Comparison of ENCODE assay signal across 1 cellular context in the genomic region with DNA sequence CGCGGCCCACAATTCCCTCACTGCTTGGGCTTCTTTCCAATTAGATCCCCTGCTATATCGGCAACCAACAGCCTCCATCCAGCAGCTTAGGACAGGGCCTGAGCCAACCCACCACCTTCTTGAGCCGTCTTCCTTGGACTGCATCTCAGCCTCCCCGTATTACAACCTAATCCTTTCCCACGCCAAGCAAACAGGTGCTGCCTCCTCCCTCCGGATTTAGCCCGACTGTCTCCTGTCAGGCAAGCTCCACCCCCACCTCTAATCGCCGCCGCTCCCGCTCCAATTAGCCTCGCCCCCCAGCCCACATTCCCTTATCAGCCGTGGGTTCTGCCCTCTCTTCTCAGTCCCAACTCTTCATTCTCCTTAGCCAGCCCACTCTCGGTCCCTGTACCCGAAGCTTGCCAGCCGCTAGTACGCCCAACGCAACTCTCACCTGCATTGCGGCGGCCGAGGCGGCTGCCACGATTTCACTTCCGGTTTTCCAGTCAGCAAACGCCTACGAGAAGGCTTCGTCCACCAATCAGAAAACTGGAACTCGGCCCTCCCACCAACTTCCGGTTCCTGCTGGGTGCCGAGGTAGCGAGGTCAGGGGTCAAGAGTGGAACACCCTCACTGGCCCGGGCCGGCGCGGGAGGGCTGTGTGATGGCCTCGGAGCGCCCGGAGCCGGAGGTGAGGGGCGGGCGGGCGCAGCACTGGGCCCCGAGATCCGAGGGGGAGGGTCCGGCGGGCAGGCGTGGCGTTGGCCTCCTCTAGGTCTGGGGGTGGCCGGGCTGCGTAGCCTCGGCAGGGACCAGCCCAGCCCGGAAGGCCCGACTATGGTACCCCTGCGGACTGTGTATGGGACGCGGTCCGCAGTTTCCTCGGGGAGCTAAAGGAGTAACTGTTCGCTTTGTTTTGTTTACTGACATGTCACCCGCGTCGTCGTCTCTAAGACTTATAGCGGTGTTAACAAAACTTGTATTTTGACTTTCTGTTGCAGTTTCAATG.
TF ChIP-seq lines count a peak whose summit lies in the region.

A gene with protein sequence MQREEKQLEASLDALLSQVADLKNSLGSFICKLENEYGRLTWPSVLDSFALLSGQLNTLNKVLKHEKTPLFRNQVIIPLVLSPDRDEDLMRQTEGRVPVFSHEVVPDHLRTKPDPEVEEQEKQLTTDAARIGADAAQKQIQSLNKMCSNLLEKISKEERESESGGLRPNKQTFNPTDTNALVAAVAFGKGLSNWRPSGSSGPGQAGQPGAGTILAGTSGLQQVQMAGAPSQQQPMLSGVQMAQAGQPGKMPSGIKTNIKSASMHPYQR (minus strand): TSS at position 475 of the 988 bp plus-strand sequence. CDS start 36 bp downstream, at position 439.
A gene (plus strand): TSS at position 574 of the 988 bp plus-strand sequence. CDS start 70 bp downstream, at position 644.

TF ChIP-seq in H1, 55 proteins besides CTCF, POLR2A, EP300 and RAD21 (continues in another document):
- TF ChIP-seq, protein P1, sequence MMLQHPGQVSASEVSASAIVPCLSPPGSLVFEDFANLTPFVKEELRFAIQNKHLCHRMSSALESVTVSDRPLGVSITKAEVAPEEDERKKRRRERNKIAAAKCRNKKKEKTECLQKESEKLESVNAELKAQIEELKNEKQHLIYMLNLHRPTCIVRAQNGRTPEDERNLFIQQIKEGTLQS (IDR thresholded peaks at IDR 0.05; ENCODE audit: insufficient read depth, low read depth, low read length) = no peak
- TF ChIP-seq, protein P2, sequence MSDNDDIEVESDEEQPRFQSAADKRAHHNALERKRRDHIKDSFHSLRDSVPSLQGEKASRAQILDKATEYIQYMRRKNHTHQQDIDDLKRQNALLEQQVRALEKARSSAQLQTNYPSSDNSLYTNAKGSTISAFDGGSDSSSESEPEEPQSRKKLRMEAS (IDR thresholded peaks at IDR 0.05) = peak; percentile 41
- peak; percentile 64; the same call in 1 of the 2 replicates for TF ChIP-seq SP1 (IDR thresholded peaks at IDR 0.05; ENCODE audit: low read depth, low read length)
- no peak for TF ChIP-seq RNF2 (IDR thresholded peaks at IDR 0.05; ENCODE audit: borderline replicate concordance, low read depth, low read length, missing control alignments, poor library complexity, severe bottlenecking)
- no peak for TF ChIP-seq KDM1A (IDR thresholded peaks at IDR 0.05; ENCODE audit: borderline replicate concordance, low read length)
- no peak for TF ChIP-seq TEAD4 (IDR thresholded peaks at IDR 0.05; ENCODE audit: low read depth, low read length)
- peak; percentile 84 for TF ChIP-seq KDM4A (IDR thresholded peaks at IDR 0.05; ENCODE audit: low read depth, low read length, severe bottlenecking)
- no peak for TF ChIP-seq CBX8 (IDR thresholded peaks at IDR 0.05; ENCODE audit: borderline replicate concordance, low read depth, low read length)
- TF ChIP-seq HDAC6 (IDR thresholded peaks at IDR 0.05; ENCODE audit: low read depth, low read length) = no peak
- TF ChIP-seq SAP30 (IDR thresholded peaks at IDR 0.05; ENCODE audit: insufficient read depth, insufficient replicate concordance, low read length) = peak; percentile 98
- no peak for TF ChIP-seq HDAC2 (IDR thresholded peaks at IDR 0.05; ENCODE audit: borderline replicate concordance in 1 of 2, low read depth in 2 of 2, low read length in 2 of 2)
- TF ChIP-seq, protein P3, sequence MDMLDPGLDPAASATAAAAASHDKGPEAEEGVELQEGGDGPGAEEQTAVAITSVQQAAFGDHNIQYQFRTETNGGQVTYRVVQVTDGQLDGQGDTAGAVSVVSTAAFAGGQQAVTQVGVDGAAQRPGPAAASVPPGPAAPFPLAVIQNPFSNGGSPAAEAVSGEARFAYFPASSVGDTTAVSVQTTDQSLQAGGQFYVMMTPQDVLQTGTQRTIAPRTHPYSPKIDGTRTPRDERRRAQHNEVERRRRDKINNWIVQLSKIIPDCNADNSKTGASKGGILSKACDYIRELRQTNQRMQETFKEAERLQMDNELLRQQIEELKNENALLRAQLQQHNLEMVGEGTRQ (IDR thresholded peaks at IDR 0.05; ENCODE audit: low read length) = no peak
- no peak for TF ChIP-seq CBX5 (IDR thresholded peaks at IDR 0.05; ENCODE audit: low read depth, low read length)
- no peak for TF ChIP-seq POLR2AphosphoS5 (IDR thresholded peaks at IDR 0.05; ENCODE audit: low read depth, low read length)
- no peak for TF ChIP-seq YY1 (IDR thresholded peaks at IDR 0.05; ENCODE audit: low read depth, low read length)
- no peak for TF ChIP-seq BRCA1 (IDR thresholded peaks at IDR 0.05; ENCODE audit: low read depth, low read length)
- TF ChIP-seq BCL11A (IDR thresholded peaks at IDR 0.05; ENCODE audit: low read depth in 2 of 2, low read length in 2 of 2) = no peak
- no peak for TF ChIP-seq BACH1 (IDR thresholded peaks at IDR 0.05; ENCODE audit: low read length)
- TF ChIP-seq TCF12 (IDR thresholded peaks at IDR 0.05; ENCODE audit: low read depth, low read length) = no peak
- no peak; the same call in 1 of the 2 replicates for TF ChIP-seq TAF1 (IDR thresholded peaks at IDR 0.05; ENCODE audit: low read depth, low read length)
- TF ChIP-seq SIX5 (IDR thresholded peaks at IDR 0.05; ENCODE audit: low read depth, low read length) = no peak
- TF ChIP-seq RXRA (IDR thresholded peaks at IDR 0.05; ENCODE audit: insufficient read depth, low read depth, low read length) = no peak
- no peak for TF ChIP-seq ZNF274 (IDR thresholded peaks at IDR 0.05; ENCODE audit: borderline replicate concordance, extremely low read depth, low read length)
- peak; percentile 60; the same call in 1 of the 2 replicates for TF ChIP-seq SP2 (IDR thresholded peaks at IDR 0.05; ENCODE audit: low read length)
- TF ChIP-seq ASH2L (IDR thresholded peaks at IDR 0.05; ENCODE audit: low read length) = peak; percentile 91
- TF ChIP-seq SP4 (IDR thresholded peaks at IDR 0.05; ENCODE audit: low read length) = no peak
- peak; percentile 70 to 92; a peak in 3 of 4 replicates for TF ChIP-seq SIN3A (conservative IDR thresholded peaks at IDR 0.05 in 1 of 2, IDR thresholded peaks at IDR 0.05 in 1 of 2; ENCODE audit: low read depth in 1 of 2, low read length in 2 of 2)
- peak; percentile 97 for TF ChIP-seq GABPA (IDR thresholded peaks at IDR 0.05; ENCODE audit: borderline replicate concordance, insufficient read depth, low read length)
- TF ChIP-seq POU5F1 (IDR thresholded peaks at IDR 0.05; ENCODE audit: low read depth, low read length) = no peak
- TF ChIP-seq, protein P4, sequence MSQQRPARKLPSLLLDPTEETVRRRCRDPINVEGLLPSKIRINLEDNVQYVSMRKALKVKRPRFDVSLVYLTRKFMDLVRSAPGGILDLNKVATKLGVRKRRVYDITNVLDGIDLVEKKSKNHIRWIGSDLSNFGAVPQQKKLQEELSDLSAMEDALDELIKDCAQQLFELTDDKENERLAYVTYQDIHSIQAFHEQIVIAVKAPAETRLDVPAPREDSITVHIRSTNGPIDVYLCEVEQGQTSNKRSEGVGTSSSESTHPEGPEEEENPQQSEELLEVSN (IDR thresholded peaks at IDR 0.05) = no peak
- TF ChIP-seq CHD1 (IDR thresholded peaks at IDR 0.05; ENCODE audit: low read depth, low read length) = no peak; the same call in 1 of the 2 replicates
- no peak for TF ChIP-seq JUN (IDR thresholded peaks at IDR 0.05; ENCODE audit: low read depth, low read length)
- 0 out of 2 replicates have a peak, but pooled peaks have one; percentile 22 for TF ChIP-seq EGR1 (IDR thresholded peaks at IDR 0.05; ENCODE audit: borderline replicate concordance, low read depth, low read length)
- no peak for TF ChIP-seq NANOG (IDR thresholded peaks at IDR 0.05; ENCODE audit: insufficient read depth, low read depth, low read length, poor library complexity, severe bottlenecking)
- no peak for TF ChIP-seq RFX5 (IDR thresholded peaks at IDR 0.05; ENCODE audit: borderline replicate concordance, low read depth, low read length)
- TF ChIP-seq RBBP5 (IDR thresholded peaks at IDR 0.05; ENCODE audit: borderline replicate concordance, low read depth, low read length) = no peak; the same call in 1 of the 2 replicates
- no peak for TF ChIP-seq TAF7 (optimal IDR thresholded peaks at IDR 0.05; ENCODE audit: borderline replicate concordance, low read depth, low read length)
- TF ChIP-seq EZH2 (IDR thresholded peaks at IDR 0.05; ENCODE audit: low read depth, low read length, severe bottlenecking) = no peak
- TF ChIP-seq CREB1 (IDR thresholded peaks at IDR 0.05) = peak; percentile 68
- TF ChIP-seq CEBPB (IDR thresholded peaks at IDR 0.05; ENCODE audit: low read depth, low read length) = no peak
- no peak for TF ChIP-seq SUZ12 (IDR thresholded peaks at IDR 0.05; ENCODE audit: low read length)
- no peak for TF ChIP-seq NRF1 (IDR thresholded peaks at IDR 0.05; ENCODE audit: low read depth, low read length)
- no peak for TF ChIP-seq JUND (IDR thresholded peaks at IDR 0.05; ENCODE audit: low read length)
- peak; percentile 26; the same call in 1 of the 2 replicates for TF ChIP-seq MAFK (IDR thresholded peaks at IDR 0.05; ENCODE audit: low read depth, low read length)
- TF ChIP-seq, protein P5, sequence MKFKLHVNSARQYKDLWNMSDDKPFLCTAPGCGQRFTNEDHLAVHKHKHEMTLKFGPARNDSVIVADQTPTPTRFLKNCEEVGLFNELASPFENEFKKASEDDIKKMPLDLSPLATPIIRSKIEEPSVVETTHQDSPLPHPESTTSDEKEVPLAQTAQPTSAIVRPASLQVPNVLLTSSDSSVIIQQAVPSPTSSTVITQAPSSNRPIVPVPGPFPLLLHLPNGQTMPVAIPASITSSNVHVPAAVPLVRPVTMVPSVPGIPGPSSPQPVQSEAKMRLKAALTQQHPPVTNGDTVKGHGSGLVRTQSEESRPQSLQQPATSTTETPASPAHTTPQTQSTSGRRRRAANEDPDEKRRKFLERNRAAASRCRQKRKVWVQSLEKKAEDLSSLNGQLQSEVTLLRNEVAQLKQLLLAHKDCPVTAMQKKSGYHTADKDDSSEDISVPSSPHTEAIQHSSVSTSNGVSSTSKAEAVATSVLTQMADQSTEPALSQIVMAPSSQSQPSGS (IDR thresholded peaks at IDR 0.05; ENCODE audit: low read length) = no peak
- no peak for TF ChIP-seq SRF (IDR thresholded peaks at IDR 0.05; ENCODE audit: low read depth, low read length)
- TF ChIP-seq CTBP2 (IDR thresholded peaks at IDR 0.05; ENCODE audit: borderline replicate concordance, insufficient read depth, insufficient read length, low read length) = no peak
- TF ChIP-seq, protein P6, sequence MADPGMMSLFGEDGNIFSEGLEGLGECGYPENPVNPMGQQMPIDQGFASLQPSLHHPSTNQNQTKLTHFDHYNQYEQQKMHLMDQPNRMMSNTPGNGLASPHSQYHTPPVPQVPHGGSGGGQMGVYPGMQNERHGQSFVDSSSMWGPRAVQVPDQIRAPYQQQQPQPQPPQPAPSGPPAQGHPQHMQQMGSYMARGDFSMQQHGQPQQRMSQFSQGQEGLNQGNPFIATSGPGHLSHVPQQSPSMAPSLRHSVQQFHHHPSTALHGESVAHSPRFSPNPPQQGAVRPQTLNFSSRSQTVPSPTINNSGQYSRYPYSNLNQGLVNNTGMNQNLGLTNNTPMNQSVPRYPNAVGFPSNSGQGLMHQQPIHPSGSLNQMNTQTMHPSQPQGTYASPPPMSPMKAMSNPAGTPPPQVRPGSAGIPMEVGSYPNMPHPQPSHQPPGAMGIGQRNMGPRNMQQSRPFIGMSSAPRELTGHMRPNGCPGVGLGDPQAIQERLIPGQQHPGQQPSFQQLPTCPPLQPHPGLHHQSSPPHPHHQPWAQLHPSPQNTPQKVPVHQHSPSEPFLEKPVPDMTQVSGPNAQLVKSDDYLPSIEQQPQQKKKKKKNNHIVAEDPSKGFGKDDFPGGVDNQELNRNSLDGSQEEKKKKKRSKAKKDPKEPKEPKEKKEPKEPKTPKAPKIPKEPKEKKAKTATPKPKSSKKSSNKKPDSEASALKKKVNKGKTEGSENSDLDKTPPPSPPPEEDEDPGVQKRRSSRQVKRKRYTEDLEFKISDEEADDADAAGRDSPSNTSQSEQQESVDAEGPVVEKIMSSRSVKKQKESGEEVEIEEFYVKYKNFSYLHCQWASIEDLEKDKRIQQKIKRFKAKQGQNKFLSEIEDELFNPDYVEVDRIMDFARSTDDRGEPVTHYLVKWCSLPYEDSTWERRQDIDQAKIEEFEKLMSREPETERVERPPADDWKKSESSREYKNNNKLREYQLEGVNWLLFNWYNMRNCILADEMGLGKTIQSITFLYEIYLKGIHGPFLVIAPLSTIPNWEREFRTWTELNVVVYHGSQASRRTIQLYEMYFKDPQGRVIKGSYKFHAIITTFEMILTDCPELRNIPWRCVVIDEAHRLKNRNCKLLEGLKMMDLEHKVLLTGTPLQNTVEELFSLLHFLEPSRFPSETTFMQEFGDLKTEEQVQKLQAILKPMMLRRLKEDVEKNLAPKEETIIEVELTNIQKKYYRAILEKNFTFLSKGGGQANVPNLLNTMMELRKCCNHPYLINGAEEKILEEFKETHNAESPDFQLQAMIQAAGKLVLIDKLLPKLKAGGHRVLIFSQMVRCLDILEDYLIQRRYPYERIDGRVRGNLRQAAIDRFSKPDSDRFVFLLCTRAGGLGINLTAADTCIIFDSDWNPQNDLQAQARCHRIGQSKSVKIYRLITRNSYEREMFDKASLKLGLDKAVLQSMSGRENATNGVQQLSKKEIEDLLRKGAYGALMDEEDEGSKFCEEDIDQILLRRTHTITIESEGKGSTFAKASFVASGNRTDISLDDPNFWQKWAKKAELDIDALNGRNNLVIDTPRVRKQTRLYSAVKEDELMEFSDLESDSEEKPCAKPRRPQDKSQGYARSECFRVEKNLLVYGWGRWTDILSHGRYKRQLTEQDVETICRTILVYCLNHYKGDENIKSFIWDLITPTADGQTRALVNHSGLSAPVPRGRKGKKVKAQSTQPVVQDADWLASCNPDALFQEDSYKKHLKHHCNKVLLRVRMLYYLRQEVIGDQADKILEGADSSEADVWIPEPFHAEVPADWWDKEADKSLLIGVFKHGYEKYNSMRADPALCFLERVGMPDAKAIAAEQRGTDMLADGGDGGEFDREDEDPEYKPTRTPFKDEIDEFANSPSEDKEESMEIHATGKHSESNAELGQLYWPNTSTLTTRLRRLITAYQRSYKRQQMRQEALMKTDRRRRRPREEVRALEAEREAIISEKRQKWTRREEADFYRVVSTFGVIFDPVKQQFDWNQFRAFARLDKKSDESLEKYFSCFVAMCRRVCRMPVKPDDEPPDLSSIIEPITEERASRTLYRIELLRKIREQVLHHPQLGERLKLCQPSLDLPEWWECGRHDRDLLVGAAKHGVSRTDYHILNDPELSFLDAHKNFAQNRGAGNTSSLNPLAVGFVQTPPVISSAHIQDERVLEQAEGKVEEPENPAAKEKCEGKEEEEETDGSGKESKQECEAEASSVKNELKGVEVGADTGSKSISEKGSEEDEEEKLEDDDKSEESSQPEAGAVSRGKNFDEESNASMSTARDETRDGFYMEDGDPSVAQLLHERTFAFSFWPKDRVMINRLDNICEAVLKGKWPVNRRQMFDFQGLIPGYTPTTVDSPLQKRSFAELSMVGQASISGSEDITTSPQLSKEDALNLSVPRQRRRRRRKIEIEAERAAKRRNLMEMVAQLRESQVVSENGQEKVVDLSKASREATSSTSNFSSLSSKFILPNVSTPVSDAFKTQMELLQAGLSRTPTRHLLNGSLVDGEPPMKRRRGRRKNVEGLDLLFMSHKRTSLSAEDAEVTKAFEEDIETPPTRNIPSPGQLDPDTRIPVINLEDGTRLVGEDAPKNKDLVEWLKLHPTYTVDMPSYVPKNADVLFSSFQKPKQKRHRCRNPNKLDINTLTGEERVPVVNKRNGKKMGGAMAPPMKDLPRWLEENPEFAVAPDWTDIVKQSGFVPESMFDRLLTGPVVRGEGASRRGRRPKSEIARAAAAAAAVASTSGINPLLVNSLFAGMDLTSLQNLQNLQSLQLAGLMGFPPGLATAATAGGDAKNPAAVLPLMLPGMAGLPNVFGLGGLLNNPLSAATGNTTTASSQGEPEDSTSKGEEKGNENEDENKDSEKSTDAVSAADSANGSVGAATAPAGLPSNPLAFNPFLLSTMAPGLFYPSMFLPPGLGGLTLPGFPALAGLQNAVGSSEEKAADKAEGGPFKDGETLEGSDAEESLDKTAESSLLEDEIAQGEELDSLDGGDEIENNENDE (IDR thresholded peaks at IDR 0.05; ENCODE audit: insufficient replicate concordance, low read length) = no peak
- no peak for TF ChIP-seq GTF2F1 (IDR thresholded peaks at IDR 0.05; ENCODE audit: borderline replicate concordance, low read depth, low read length)
